22 cellular contexts compared by ENCODE assay signal in the genomic region with DNA sequence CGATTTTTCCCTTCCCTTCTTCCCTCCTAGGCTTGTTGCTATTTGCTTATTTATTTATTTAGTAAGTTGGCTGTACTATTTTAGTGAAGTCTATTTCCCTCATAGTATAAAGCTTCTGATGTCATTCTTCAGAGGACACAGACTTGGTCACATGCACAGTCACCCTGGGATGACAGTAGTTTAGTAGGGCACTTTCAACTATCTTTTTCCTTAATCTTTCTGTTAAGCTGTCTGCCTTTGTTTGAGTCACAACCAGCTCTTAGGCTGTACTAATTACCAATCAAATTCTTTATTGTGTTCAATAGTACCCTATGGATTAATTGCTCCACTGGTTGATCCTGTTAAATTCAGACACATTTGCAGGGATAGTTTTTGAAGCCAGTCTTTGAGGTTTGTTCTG.
"Had no signal": no experiment of that assay in that cellular context is flagged by ENCODE, and none has a peak within 500 bp of the region (broad histone marks: within the 10 kb centered on the region; RNA-seq: fewer than 3 reads in every experiment).

No MANE protein-coding gene starts in this region.

- DNase-seq: activated CD4-positive, alpha-beta T cell treated with anti-CD3 and anti-CD28 coated beads for 48 hours; activated CD4-positive, alpha-beta T cell treated with anti-CD3 and anti-CD28 coated beads, Interleukin-2, amount 50 U/mL, for 48 hours; activated CD8-positive, alpha-beta memory T cell treated with anti-CD3 and anti-CD28 coated beads, Interleukin-2, amount 50 U/mL, for 48 hours; activated gamma-delta T cell; activated naive CD4-positive, alpha-beta T cell treated with anti-CD3 and anti-CD28 coated beads, Interleukin-2, amount 10 ng/mL, durations not matched to agents 7 days and 5 days; activated naive CD8-positive, alpha-beta T cell treated with anti-CD3 and anti-CD28 coated beads, Interleukin-2, amount 10 ng/mL, durations not matched to agents 7 days and 5 days; activated T-cell treated with anti-CD3 and anti-CD28 coated beads, Interleukin-2, amount 50 U/mL, for 24 hours; dorsolateral prefrontal cortex; effector memory CD4-positive, alpha-beta T cell; islet precursor cell; left cardiac atrium; left ventricle myocardium superior; ovary; right lobe of liver; stimulated activated CD4-positive, alpha-beta T cell treated with anti-CD3 and anti-CD28 coated beads, Interleukin-12 subunit alpha, Interleukin-12 subunit beta, amount 100 ng/mL, for 4 hours; stimulated activated CD4-positive, alpha-beta T cell treated with anti-CD3 and anti-CD28 coated beads, Interleukin-4, amount 100 ng/mL, for 24 hours; T-helper 2 cell; trophoblast cell; WERI-Rb-1 had no signal

- ATAC-seq: activated CD4-positive, CD25-positive, alpha-beta regulatory T cell treated with anti-CD3 and anti-CD28 coated beads, Interleukin-2, amount 50 U/mL, for 24 hours; gastroesophageal sphincter; left cardiac atrium; left ventricle myocardium superior; right lobe of liver; stimulated activated effector memory CD8-positive, alpha-beta T cell treated with anti-CD3 and anti-CD28 coated beads, Interleukin-12 subunit alpha, Interleukin-12 subunit beta, amount 100 ng/mL, for 72 hours had no signal
